Comparison of ENCODE assay signal across 26 cellular contexts in the genomic region with DNA sequence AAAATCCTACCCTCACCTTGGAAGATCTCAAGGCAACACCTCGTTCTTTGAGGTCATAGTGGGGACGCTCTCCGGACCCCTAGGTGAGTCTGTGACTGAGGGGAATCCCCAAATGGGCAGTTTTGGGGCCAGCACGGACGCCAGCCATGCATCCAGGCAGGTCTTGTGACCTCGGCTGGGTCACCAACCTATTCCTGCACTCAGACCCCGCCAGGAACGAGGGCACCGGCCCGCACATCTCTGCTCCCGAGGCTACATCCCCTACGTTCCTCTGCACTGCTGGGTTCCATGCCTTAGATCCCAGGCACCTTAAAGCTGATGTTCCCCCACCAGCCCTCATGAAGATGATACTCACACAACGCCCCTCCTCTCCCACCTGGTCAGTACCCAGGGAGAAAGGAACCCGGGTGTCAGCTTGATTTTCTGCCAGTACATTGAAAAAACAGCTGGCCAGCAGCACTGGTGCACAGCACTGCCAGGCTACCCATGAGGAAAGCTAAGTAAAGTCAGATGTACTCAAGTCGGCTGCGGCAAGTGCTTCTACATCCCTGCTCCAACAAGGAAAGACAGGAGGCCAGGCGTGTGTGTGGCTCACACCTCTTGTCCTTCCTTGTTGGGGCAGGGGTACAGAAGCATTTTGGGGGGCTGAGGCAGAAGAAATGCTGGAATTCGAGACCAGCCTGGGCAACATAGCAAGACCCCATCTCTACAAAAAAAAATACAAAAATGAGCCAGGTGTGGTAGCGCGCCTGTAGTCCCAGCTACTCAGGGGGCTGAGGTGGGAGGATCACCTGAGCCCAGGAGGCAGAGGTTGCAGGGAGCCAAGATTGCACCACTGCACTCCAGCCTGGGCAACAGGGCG.
"Had no signal": no experiment of that assay in that cellular context is flagged by ENCODE, and none has a peak within 500 bp of the region (broad histone marks: within the 10 kb centered on the region; RNA-seq: fewer than 3 reads in every experiment).

No MANE protein-coding gene starts in this region.

- H3K9me3 Mint-ChIP-seq: activated naive CD8-positive, alpha-beta T cell treated with anti-CD3 and anti-CD28 coated beads, Interleukin-2, amount 10 ng/mL, durations not matched to agents 7 days and 5 days; activated T-cell treated with anti-CD3 and anti-CD28 coated beads, Interleukin-2, amount 50 U/mL, for 24 hours; activated T-helper 17 cell treated with anti-CD3 and anti-CD28 coated beads, Interleukin-2, amount 50 U/mL, for 72 hours had no signal

- DNase-seq: activated B cell treated with CpG ODN at 0.5 μM for 24 hours; activated CD4-positive, alpha-beta T cell treated with anti-CD3 and anti-CD28 coated beads for 36 hours; activated CD4-positive, alpha-beta T cell treated with anti-CD3 and anti-CD28 coated beads, Interleukin-2, amount 50 U/mL, for 4 hours; activated CD8-positive, alpha-beta memory T cell treated with anti-CD3 and anti-CD28 coated beads for 24 hours; activated CD8-positive, alpha-beta memory T cell treated with anti-CD3 and anti-CD28 coated beads, Interleukin-2, amount 50 U/mL, for 4 hours; activated naive CD4-positive, alpha-beta T cell treated with Interleukin-2 at 50 U/mL for 16 hours; activated naive CD8-positive, alpha-beta T cell treated with anti-CD3 and anti-CD28 coated beads, Interleukin-2, amount 10 ng/mL, durations not matched to agents 7 days and 5 days; activated T-cell treated with anti-CD3 and anti-CD28 coated beads, Interleukin-2, amount 50 U/mL, for 24 hours; amniotic stem cell; endodermal cell; esophagus squamous epithelium; hypothalamus; mesenchymal stem cell; naive B cell; stimulated activated CD4-positive, alpha-beta T cell treated with anti-CD3 and anti-CD28 coated beads, Interleukin-15, amount 100 ng/mL, for 24 hours had no signal

- H3K27ac Mint-ChIP-seq: activated B cell treated with CpG ODN at 0.5 μM for 24 hours; activated CD4-positive, alpha-beta T cell treated with anti-CD3 and anti-CD28 coated beads for 36 hours; activated naive CD8-positive, alpha-beta T cell treated with anti-CD3 and anti-CD28 coated beads, Interleukin-2, amount 10 ng/mL, durations not matched to agents 7 days and 5 days; activated T-cell treated with anti-CD3 and anti-CD28 coated beads, Interleukin-2, amount 50 U/mL, for 24 hours; activated T-helper 17 cell treated with anti-CD3 and anti-CD28 coated beads, Interleukin-2, amount 50 U/mL, for 72 hours; endodermal cell; naive B cell; stimulated activated memory B cell treated with anti-CD40 and anti-IgM and Interleukin-4, amounts not matched to agents 10 μg/mL and 1 μg/mL and 100 μg/mL, for 72 hours had no signal

- H3K27ac ChIP-seq: breast epithelium, colonic mucosa, esophagus squamous epithelium, skin epidermis, vagina had no signal

- H3K9me3 ChIP-seq: colonic mucosa, vagina had no signal

- H3K4me1 ChIP-seq: colonic mucosa had no signal

- H3K36me3 ChIP-seq: breast epithelium, colonic mucosa, esophagus squamous epithelium, right atrium auricular region, vagina had no signal

- H3K27me3 Mint-ChIP-seq: progenitor cell of endocrine pancreas had no signal

- H3K4me1 Mint-ChIP-seq: activated B cell treated with CpG ODN at 0.5 μM for 24 hours; activated CD4-positive, alpha-beta T cell treated with anti-CD3 and anti-CD28 coated beads for 36 hours; activated naive CD8-positive, alpha-beta T cell treated with anti-CD3 and anti-CD28 coated beads, Interleukin-2, amount 10 ng/mL, durations not matched to agents 7 days and 5 days; activated T-helper 17 cell treated with anti-CD3 and anti-CD28 coated beads, Interleukin-2, amount 50 U/mL, for 72 hours; stimulated activated memory B cell treated with anti-CD40 and anti-IgM and Interleukin-4, amounts not matched to agents 10 μg/mL and 1 μg/mL and 100 μg/mL, for 72 hours had no signal

- H3K36me3 Mint-ChIP-seq: activated naive CD8-positive, alpha-beta T cell treated with anti-CD3 and anti-CD28 coated beads, Interleukin-2, amount 10 ng/mL, durations not matched to agents 7 days and 5 days; stimulated activated memory B cell treated with anti-CD40 and anti-IgM and Interleukin-4, amounts not matched to agents 10 μg/mL and 1 μg/mL and 100 μg/mL, for 72 hours had no signal

- ATAC-seq: activated CD4-positive, alpha-beta T cell treated with anti-CD3 and anti-CD28 coated beads for 36 hours; activated T-helper 17 cell treated with anti-CD3 and anti-CD28 coated beads, Interleukin-2, amount 50 U/mL, for 72 hours; gastroesophageal sphincter; stimulated activated memory B cell treated with anti-CD40 and anti-IgM and Interleukin-4, amounts not matched to agents 10 μg/mL and 1 μg/mL and 100 μg/mL, for 72 hours had no signal

- H3K27me3 ChIP-seq: breast epithelium, colonic mucosa, esophagus squamous epithelium, gastroesophageal sphincter, right atrium auricular region, stomach, transverse colon, vagina had no signal

- H3K4me3 Mint-ChIP-seq: activated B cell treated with CpG ODN at 0.5 μM for 24 hours; activated CD4-positive, alpha-beta T cell treated with anti-CD3 and anti-CD28 coated beads for 36 hours; activated naive CD8-positive, alpha-beta T cell treated with anti-CD3 and anti-CD28 coated beads, Interleukin-2, amount 10 ng/mL, durations not matched to agents 7 days and 5 days; activated T-cell treated with anti-CD3 and anti-CD28 coated beads, Interleukin-2, amount 50 U/mL, for 24 hours; activated T-helper 17 cell treated with anti-CD3 and anti-CD28 coated beads, Interleukin-2, amount 50 U/mL, for 72 hours; endodermal cell; stimulated activated memory B cell treated with anti-CD40 and anti-IgM and Interleukin-4, amounts not matched to agents 10 μg/mL and 1 μg/mL and 100 μg/mL, for 72 hours had no signal

- H3K4me3 ChIP-seq: breast epithelium, colonic mucosa, esophagus squamous epithelium, gastroesophageal sphincter, right atrium auricular region, skin epidermis, stomach, transverse colon, vagina had no signal
